In the genomic region with DNA sequence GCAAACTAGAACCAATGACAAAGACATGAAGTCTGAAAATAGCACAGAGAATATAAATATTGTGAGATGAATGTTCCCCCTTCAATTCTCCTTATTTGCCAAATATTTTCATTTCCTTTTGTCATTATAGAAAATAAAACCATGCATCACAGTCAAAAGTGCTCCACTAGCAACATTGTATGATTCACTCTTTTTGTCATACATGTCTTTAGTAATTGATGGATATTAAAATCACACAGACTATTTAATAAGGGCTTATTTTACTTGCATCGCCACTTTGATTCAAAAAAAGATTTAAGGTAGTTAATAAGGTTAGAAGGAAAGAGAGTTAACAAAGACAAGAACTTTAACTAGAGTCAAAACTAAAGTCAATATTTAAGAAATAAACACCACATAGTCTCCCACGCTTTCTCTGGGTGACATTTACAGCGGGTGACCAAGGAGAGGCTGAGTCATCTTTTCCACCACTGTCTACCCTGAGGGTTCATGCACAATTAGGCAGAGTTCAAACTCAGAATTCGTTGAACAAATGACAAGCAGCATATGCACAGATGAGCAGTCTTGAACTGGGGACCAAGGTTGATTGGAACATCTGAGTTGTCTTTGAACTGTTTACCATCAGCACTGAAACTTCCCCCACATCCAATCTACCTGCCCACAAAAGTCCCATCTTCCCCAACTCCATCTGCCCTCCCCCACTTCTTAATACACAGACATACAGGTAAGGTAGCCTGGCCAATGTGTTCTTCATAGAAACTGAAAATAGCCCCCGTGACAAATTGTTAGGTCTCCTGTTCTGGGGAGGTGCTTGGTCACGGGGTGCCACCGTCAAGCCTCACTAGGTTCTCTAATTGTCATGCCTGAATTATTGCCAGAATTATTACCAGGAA, we compare ENCODE assay signal across 8 cellular contexts. TPM values are rescaled to one million over a fixed set of nuclear protein-coding genes. Genes with fewer than 3 reads are reported as not detected.
DNase-seq lines count a peak whose midpoint lies in the region; ATAC-seq and TF ChIP-seq lines count a peak whose summit lies in the region.

No MANE protein-coding gene starts in this region.

- WGBS in smooth muscle cell (ENCODE audit: low lambda C conversion rate), result 67% methylated on average over 7 of the region's 7 CpGs
- WGBS in aorta, 2 donors, result 45 to 49% methylated on average over 7 of the region's 7 CpGs
- WGBS in sigmoid colon, 2 donors, result 57 to 61% methylated on average over 7 of the region's 7 CpGs

- H3K4me1 ChIP-seq in smooth muscle cell (ENCODE audit: low read depth) (no peaks in the 10 kb centered on the region), aorta (ENCODE audit: control insufficient read depth in 1 of 2, insufficient read depth in 2 of 2, low read length in 2 of 2) (peaks cover 0 to 4% of the 10 kb centered on the region in 2 donors), sigmoid colon (peaks cover 0 to 10% (median 4%) of the 10 kb centered on the region in 4 donors)

- H3K4me2 ChIP-seq in smooth muscle cell, result no peak overlapping the region

- H3K36me3 ChIP-seq in smooth muscle cell (ENCODE audit: low read depth) (no peaks in the 10 kb centered on the region), aorta (ENCODE audit: control insufficient read depth in 1 of 2, insufficient read depth in 2 of 2, low read length in 1 of 2) (no peaks in the 10 kb centered on the region), sigmoid colon (no peaks in the 10 kb centered on the region)

- ATAC-seq in GM19035 (IDR thresholded peaks at IDR 0.05; ENCODE audit: unreplicated experiment) (peak; percentile 97), HG02884 (IDR thresholded peaks at IDR 0.05; ENCODE audit: unreplicated experiment) (peak; percentile 99), aorta (ENCODE audit: low FRiP score) (no peak)

- H3K27me3 ChIP-seq in smooth muscle cell (ENCODE audit: low read depth), result no peaks in the 10 kb centered on the region
- H3K27me3 ChIP-seq in aorta (ENCODE audit: control insufficient read depth in 1 of 2, insufficient read depth in 2 of 2, low read length in 1 of 2), result no peaks in the 10 kb centered on the region
- no peaks in the 10 kb centered on the region for H3K27me3 ChIP-seq in sigmoid colon

- H3K79me2 ChIP-seq in smooth muscle cell (ENCODE audit: low read depth), result no peaks in the 10 kb centered on the region

- H3K9me3 ChIP-seq in smooth muscle cell (replicated peaks; ENCODE audit: low read depth), result no peaks in the 10 kb centered on the region
- H3K9me3 ChIP-seq in aorta (ENCODE audit: control insufficient read depth, low read length), result no peaks in the 10 kb centered on the region
- peaks cover 0 to 5% (median 3%) of the 10 kb centered on the region in 4 donors for H3K9me3 ChIP-seq in sigmoid colon

- intact Hi-C loops in aorta (cut with DNase I), result no loop called here
- intact Hi-C loops in sigmoid colon (cut with DNase I), result no loop called here

- no peak for TF ChIP-seq EP300 in sigmoid colon (IDR thresholded peaks at IDR 0.05)

- no peaks in the 10 kb centered on the region for H4K20me1 ChIP-seq in smooth muscle cell (ENCODE audit: low read depth)

- no peak overlapping the region for H3K9ac ChIP-seq in smooth muscle cell (ENCODE audit: low read depth)

- peak; percentile 6 to 14 for DNase-seq in activated CD4-positive, alpha-beta T cell treated with anti-CD3 and anti-CD28 coated beads for 4 hours
- no peak for DNase-seq in smooth muscle cell (lab: John Stamatoyannopoulos, UW; ENCODE audit: unreplicated experiment)
- DNase-seq in cerebellum (ENCODE audit: low spot score), result no peak
- no peak for DNase-seq in aorta
- DNase-seq in substantia nigra (lab: John Stamatoyannopoulos, UW), result no peak
- DNase-seq in sigmoid colon, result no peak

- H2AFZ ChIP-seq in smooth muscle cell (ENCODE audit: low read depth), result no peak overlapping the region

- peak overlapping the region; percentile 3 for H3K27ac ChIP-seq in smooth muscle cell (ENCODE audit: low read depth)
- H3K27ac ChIP-seq in aorta (ENCODE audit: low read depth in 1 of 2, low read length in 2 of 2), result no peak overlapping the region
- no peak overlapping the region for H3K27ac ChIP-seq in substantia nigra (ENCODE audit: low read depth, low read length, poor library complexity, severe bottlenecking)
- peak overlapping the region in 1 of 4 donors; percentile 12 for H3K27ac ChIP-seq in sigmoid colon

- TF ChIP-seq POLR2A in sigmoid colon (IDR thresholded peaks at IDR 0.05), result no peak

- H3K4me3 ChIP-seq in smooth muscle cell (no peak overlapping the region), aorta (ENCODE audit: low read length in 2 of 2) (no peak overlapping the region), sigmoid colon (no peak overlapping the region)

- TF ChIP-seq CTCF in smooth muscle cell (IDR thresholded peaks at IDR 0.05; ENCODE audit: borderline replicate concordance, insufficient read depth, poor library complexity, severe bottlenecking) (no peak), sigmoid colon (IDR thresholded peaks at IDR 0.05) (no peak)

- no peaks in the 10 kb centered on the region for H3F3A ChIP-seq in smooth muscle cell (ENCODE audit: low read depth)

RNA-seq across cellular contexts. Expression of a gene that starts 42.5 kb away (rescaled TPM):
- total RNA-seq in smooth muscle cell (5.0 and 7.4 TPM in 2 replicates), cerebellum (13.7 TPM), aorta (1 to 10 TPM; 3.2 to 5.0 TPM), sigmoid colon (10 to 100 TPM in 2 of 4 donors, 1 to 10 TPM in 2; 5.4 to 13.0 (median 8.9) TPM)
- polyA plus RNA-seq in smooth muscle cell (1.9 and 2.2 TPM in 2 replicates), aorta (1 to 10 TPM; 3.6 to 5.0 TPM), sigmoid colon (1 to 10 TPM; 3.9 to 9.0 (median 5.3) TPM)

Comparison
In these comparisons a context has a peak if more than half of its experiments do, and no peak if none do; other contexts are left out.
1. DNase-seq: peak in activated CD4-positive, alpha-beta T cell treated with anti-CD3 and anti-CD28 coated beads for 4 hours (2 of 2); none in smooth muscle cell (single experiment), cerebellum (single experiment), aorta (0 of 2), substantia nigra (0 of 49) and sigmoid colon (single experiment).